In genomic region chr11:57313788-57314135, GRCh38 we compare ENCODE assay signal across 1 cellular context.
TF ChIP-seq lines count a peak whose summit lies in the region.

No MANE protein-coding gene starts in this region.

TF ChIP-seq in WTC11, 78 proteins besides CTCF, POLR2A, EP300 and RAD21:
- TF ChIP-seq, protein P1, sequence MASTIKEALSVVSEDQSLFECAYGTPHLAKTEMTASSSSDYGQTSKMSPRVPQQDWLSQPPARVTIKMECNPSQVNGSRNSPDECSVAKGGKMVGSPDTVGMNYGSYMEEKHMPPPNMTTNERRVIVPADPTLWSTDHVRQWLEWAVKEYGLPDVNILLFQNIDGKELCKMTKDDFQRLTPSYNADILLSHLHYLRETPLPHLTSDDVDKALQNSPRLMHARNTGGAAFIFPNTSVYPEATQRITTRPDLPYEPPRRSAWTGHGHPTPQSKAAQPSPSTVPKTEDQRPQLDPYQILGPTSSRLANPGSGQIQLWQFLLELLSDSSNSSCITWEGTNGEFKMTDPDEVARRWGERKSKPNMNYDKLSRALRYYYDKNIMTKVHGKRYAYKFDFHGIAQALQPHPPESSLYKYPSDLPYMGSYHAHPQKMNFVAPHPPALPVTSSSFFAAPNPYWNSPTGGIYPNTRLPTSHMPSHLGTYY (CRISPR knock-in tag; IDR thresholded peaks at IDR 0.05): no peak
- no peak for TF ChIP-seq ZNF219 (CRISPR knock-in tag; IDR thresholded peaks at IDR 0.05; ENCODE audit: borderline replicate concordance)
- no peak for TF ChIP-seq ZNF121 (CRISPR knock-in tag; IDR thresholded peaks at IDR 0.05)
- TF ChIP-seq ATF1 (CRISPR knock-in tag; IDR thresholded peaks at IDR 0.05): no peak
- TF ChIP-seq, protein P2, sequence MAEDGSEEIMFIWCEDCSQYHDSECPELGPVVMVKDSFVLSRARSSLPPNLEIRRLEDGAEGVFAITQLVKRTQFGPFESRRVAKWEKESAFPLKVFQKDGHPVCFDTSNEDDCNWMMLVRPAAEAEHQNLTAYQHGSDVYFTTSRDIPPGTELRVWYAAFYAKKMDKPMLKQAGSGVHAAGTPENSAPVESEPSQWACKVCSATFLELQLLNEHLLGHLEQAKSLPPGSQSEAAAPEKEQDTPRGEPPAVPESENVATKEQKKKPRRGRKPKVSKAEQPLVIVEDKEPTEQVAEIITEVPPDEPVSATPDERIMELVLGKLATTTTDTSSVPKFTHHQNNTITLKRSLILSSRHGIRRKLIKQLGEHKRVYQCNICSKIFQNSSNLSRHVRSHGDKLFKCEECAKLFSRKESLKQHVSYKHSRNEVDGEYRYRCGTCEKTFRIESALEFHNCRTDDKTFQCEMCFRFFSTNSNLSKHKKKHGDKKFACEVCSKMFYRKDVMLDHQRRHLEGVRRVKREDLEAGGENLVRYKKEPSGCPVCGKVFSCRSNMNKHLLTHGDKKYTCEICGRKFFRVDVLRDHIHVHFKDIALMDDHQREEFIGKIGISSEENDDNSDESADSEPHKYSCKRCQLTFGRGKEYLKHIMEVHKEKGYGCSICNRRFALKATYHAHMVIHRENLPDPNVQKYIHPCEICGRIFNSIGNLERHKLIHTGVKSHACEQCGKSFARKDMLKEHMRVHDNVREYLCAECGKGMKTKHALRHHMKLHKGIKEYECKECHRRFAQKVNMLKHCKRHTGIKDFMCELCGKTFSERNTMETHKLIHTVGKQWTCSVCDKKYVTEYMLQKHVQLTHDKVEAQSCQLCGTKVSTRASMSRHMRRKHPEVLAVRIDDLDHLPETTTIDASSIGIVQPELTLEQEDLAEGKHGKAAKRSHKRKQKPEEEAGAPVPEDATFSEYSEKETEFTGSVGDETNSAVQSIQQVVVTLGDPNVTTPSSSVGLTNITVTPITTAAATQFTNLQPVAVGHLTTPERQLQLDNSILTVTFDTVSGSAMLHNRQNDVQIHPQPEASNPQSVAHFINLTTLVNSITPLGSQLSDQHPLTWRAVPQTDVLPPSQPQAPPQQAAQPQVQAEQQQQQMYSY (CRISPR knock-in tag; IDR thresholded peaks at IDR 0.05): no peak
- no peak for TF ChIP-seq NFATC4 (CRISPR knock-in tag; IDR thresholded peaks at IDR 0.05)
- no peak for TF ChIP-seq OVOL2 (CRISPR knock-in tag; IDR thresholded peaks at IDR 0.05; ENCODE audit: borderline replicate concordance)
- no peak for TF ChIP-seq ZNF138 (CRISPR knock-in tag; conservative IDR thresholded peaks at IDR 0.05)
- TF ChIP-seq, protein P3, sequence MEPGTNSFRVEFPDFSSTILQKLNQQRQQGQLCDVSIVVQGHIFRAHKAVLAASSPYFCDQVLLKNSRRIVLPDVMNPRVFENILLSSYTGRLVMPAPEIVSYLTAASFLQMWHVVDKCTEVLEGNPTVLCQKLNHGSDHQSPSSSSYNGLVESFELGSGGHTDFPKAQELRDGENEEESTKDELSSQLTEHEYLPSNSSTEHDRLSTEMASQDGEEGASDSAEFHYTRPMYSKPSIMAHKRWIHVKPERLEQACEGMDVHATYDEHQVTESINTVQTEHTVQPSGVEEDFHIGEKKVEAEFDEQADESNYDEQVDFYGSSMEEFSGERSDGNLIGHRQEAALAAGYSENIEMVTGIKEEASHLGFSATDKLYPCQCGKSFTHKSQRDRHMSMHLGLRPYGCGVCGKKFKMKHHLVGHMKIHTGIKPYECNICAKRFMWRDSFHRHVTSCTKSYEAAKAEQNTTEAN (CRISPR knock-in tag; IDR thresholded peaks at IDR 0.05): no peak
- no peak for TF ChIP-seq MYBL2 (CRISPR knock-in tag; IDR thresholded peaks at IDR 0.05)
- no peak for TF ChIP-seq SMAD3 (CRISPR knock-in tag; IDR thresholded peaks at IDR 0.05; ENCODE audit: borderline replicate concordance)
- TF ChIP-seq GRHL2 (CRISPR knock-in tag; IDR thresholded peaks at IDR 0.05; ENCODE audit: insufficient replicate concordance, severe bottlenecking): no peak
- no peak for TF ChIP-seq STAT6 (CRISPR knock-in tag; conservative IDR thresholded peaks at IDR 0.05; ENCODE audit: low read depth)
- TF ChIP-seq ATF6 (CRISPR knock-in tag; IDR thresholded peaks at IDR 0.05): no peak
- TF ChIP-seq MAX (CRISPR knock-in tag; IDR thresholded peaks at IDR 0.05): no peak
